ENCODE assay signal across 16 cellular contexts in genomic region chr12:52249041-52249461, GRCh38. TPM values are rescaled to one million over a fixed set of nuclear protein-coding genes. Genes with fewer than 3 reads are reported as not detected.
DNase-seq lines count a peak whose midpoint lies in the region; ATAC-seq, FAIRE-seq and TF ChIP-seq lines count a peak whose summit lies in the region.
"Had no signal": no experiment of that assay in that cellular context is flagged by ENCODE, and none has a peak within 500 bp of the region (broad histone marks: within the 10 kb centered on the region; RNA-seq: fewer than 3 reads in every experiment).

No MANE protein-coding gene starts in this region.

- H3K36me3 Mint-ChIP-seq in stimulated activated memory B cell treated with anti-CD40 and anti-IgM and Interleukin-4, amounts not matched to agents 10 μg/mL and 1 μg/mL and 100 μg/mL, for 72 hours, result no peaks in the 10 kb centered on the region

- no peak for TF ChIP-seq CTCF in right atrium auricular region (IDR thresholded peaks at IDR 0.05)
- TF ChIP-seq CTCF in coronary artery (IDR thresholded peaks at IDR 0.05), result no peak
- no peak for TF ChIP-seq CTCF in upper lobe of right lung (IDR thresholded peaks at IDR 0.05)
- TF ChIP-seq CTCF in D721Med (IDR thresholded peaks at IDR 0.05; ENCODE audit: insufficient read depth, missing control alignments), result no peak

- H3K4me3 ChIP-seq in right atrium auricular region (no peak overlapping the region), coronary artery (peak overlapping the region; percentile 39), upper lobe of right lung (no peak overlapping the region)
- H3K4me3 ChIP-seq: HAP-1 had no signal

- FAIRE-seq in D721Med (lab: Jason Lieb, UNC), result no peak
- FAIRE-seq: G401.6 had no signal

- H3K36me3 ChIP-seq in right atrium auricular region, result no peaks in the 10 kb centered on the region
- H3K36me3 ChIP-seq in upper lobe of right lung, result no peaks in the 10 kb centered on the region
- H3K36me3 ChIP-seq: HAP-1 had no signal

- peak; percentile 87 for ATAC-seq in Right ventricle myocardium inferior
- peak; percentile 41 for ATAC-seq in upper lobe of right lung
- ATAC-seq in stimulated activated memory B cell treated with anti-CD40 and anti-IgM and Interleukin-4, amounts not matched to agents 10 μg/mL and 1 μg/mL and 100 μg/mL, for 72 hours, result no peak
- no peak for ATAC-seq in HG02763 (IDR thresholded peaks at IDR 0.05; ENCODE audit: unreplicated experiment)

- H3K27ac ChIP-seq in right atrium auricular region, result no peak overlapping the region
- H3K27ac ChIP-seq in coronary artery, result peak overlapping the region; percentile 78 to 84
- H3K27ac ChIP-seq in upper lobe of right lung, result peak overlapping the region; percentile 36
- H3K27ac ChIP-seq: HL-60, VCaP had no signal

- peaks cover 57% of the 10 kb centered on the region for H3K27me3 Mint-ChIP-seq in stimulated activated memory B cell treated with anti-CD40 and anti-IgM and Interleukin-4, amounts not matched to agents 10 μg/mL and 1 μg/mL and 100 μg/mL, for 72 hours

- H3K4me1 ChIP-seq in right atrium auricular region, result peaks cover 0 to 27% of the 10 kb centered on the region in 2 donors
- peaks cover 19% of the 10 kb centered on the region for H3K4me1 ChIP-seq in upper lobe of right lung

- H3K4me3 Mint-ChIP-seq in stimulated activated memory B cell treated with anti-CD40 and anti-IgM and Interleukin-4, amounts not matched to agents 10 μg/mL and 1 μg/mL and 100 μg/mL, for 72 hours, result no peak overlapping the region
- H3K4me3 Mint-ChIP-seq: neural crest cell had no signal

- H3K27me3 ChIP-seq in right atrium auricular region (no peaks in the 10 kb centered on the region), upper lobe of right lung (peaks cover 15% of the 10 kb centered on the region)

- no peaks in the 10 kb centered on the region for H3K9me3 Mint-ChIP-seq in stimulated activated memory B cell treated with anti-CD40 and anti-IgM and Interleukin-4, amounts not matched to agents 10 μg/mL and 1 μg/mL and 100 μg/mL, for 72 hours
- H3K9me3 Mint-ChIP-seq: neural crest cell had no signal

- no peaks in the 10 kb centered on the region for H3K9me3 ChIP-seq in right atrium auricular region
- no peaks in the 10 kb centered on the region for H3K9me3 ChIP-seq in upper lobe of right lung
- H3K9me3 ChIP-seq: HAP-1 had no signal

- H3K27ac Mint-ChIP-seq in stimulated activated memory B cell treated with anti-CD40 and anti-IgM and Interleukin-4, amounts not matched to agents 10 μg/mL and 1 μg/mL and 100 μg/mL, for 72 hours, result no peak overlapping the region

- intact Hi-C loops in Right ventricle myocardium inferior (cut with DNase I) (no loop called here), upper lobe of right lung (cut with DNase I) (no loop called here)

- peaks cover 22% of the 10 kb centered on the region for H3K4me1 Mint-ChIP-seq in stimulated activated memory B cell treated with anti-CD40 and anti-IgM and Interleukin-4, amounts not matched to agents 10 μg/mL and 1 μg/mL and 100 μg/mL, for 72 hours

- no peak for DNase-seq in Right ventricle myocardium inferior (ENCODE audit: missing footprints)
- no peak for DNase-seq in right atrium auricular region (ENCODE audit: low spot score)
- DNase-seq in coronary artery (ENCODE audit: low spot score), result peak; percentile 93
- peak; percentile 79 for DNase-seq in mucosa of gallbladder (ENCODE audit: low spot score)
- peak; percentile 81 for DNase-seq in upper lobe of right lung
- DNase-seq in D721Med (ENCODE audit: insufficient read length, low spot score), result no peak
- DNase-seq: activated gamma-delta T cell, NCI-H1092 treated with DMSO at 0.1 percent for 48 hours had no signal

RNA-seq across cellular contexts. Expression of gene KRT7, which starts 16.0 kb away (rescaled TPM):
- not detected for total RNA-seq in Right ventricle myocardium inferior
- 10 to 100 TPM; 14.7 to 58.4 TPM for total RNA-seq in right atrium auricular region
- 335 TPM for total RNA-seq in mucosa of gallbladder
- 664 TPM for total RNA-seq in upper lobe of right lung
- total RNA-seq: neural crest cell had no signal

RNA-seq across cellular contexts. Expression of gene KRT86, which starts 25.4 kb away (rescaled TPM):
- total RNA-seq in Right ventricle myocardium inferior (not detected), right atrium auricular region (not detected), mucosa of gallbladder (1.1 TPM), upper lobe of right lung (1.1 TPM)
- total RNA-seq: neural crest cell, urinary bladder had no signal

RNA-seq across cellular contexts. Expression of gene KRT81, which starts 42.3 kb away (rescaled TPM):
- total RNA-seq in Right ventricle myocardium inferior (not detected), right atrium auricular region (not detected), mucosa of gallbladder (0.55 TPM), upper lobe of right lung (not detected)
- total RNA-seq: neural crest cell, urinary bladder had no signal

RNA-seq across cellular contexts. Expression of gene KRT80, which starts 57.2 kb away (rescaled TPM):
- total RNA-seq in Right ventricle myocardium inferior, result not detected
- 1 to 10 TPM in 1 of 2 donors, under 1 TPM in 1; 0.30 to 1.5 TPM for total RNA-seq in right atrium auricular region
- 15.5 TPM for total RNA-seq in mucosa of gallbladder
- 8.6 TPM for total RNA-seq in upper lobe of right lung
- total RNA-seq: neural crest cell had no signal

Comparison
In these comparisons a context has a peak if more than half of its experiments do, and no peak if none do; other contexts are left out.
1. RNA of gene KRT7, which starts 16.0 kb away (total RNA-seq): 664 TPM in upper lobe of right lung (single experiment), 335 TPM in mucosa of gallbladder (single experiment) and 14.7 to 58.4 TPM in right atrium auricular region; not detected in Right ventricle myocardium inferior (single experiment); every median in the first group is over 10 times any median in the second.
2. ATAC-seq: peak in Right ventricle myocardium inferior (single experiment) and upper lobe of right lung (single experiment); none in stimulated activated memory B cell treated with anti-CD40 and anti-IgM and Interleukin-4, amounts not matched to agents 10 μg/mL and 1 μg/mL and 100 μg/mL, for 72 hours (single experiment) and HG02763 (single experiment).
3. DNase-seq: peak in coronary artery (single experiment), mucosa of gallbladder (single experiment) and upper lobe of right lung (single experiment); none in Right ventricle myocardium inferior (single experiment), right atrium auricular region (single experiment) and D721Med (single experiment).
4. H3K27ac ChIP-seq: peak in coronary artery (2 of 2) and upper lobe of right lung (single experiment); none in right atrium auricular region (0 of 2).